Comparison of ENCODE assay signal across 19 cellular contexts in genomic region chr1:109238382-109238781, GRCh38. TPM values are rescaled to one million over a fixed set of nuclear protein-coding genes. Genes with fewer than 3 reads are reported as not detected.
DNase-seq lines count a peak whose midpoint lies in the region; ATAC-seq, FAIRE-seq and TF ChIP-seq lines count a peak whose summit lies in the region.
"Had no signal": no experiment of that assay in that cellular context is flagged by ENCODE, and none has a peak within 500 bp of the region (broad histone marks: within the 10 kb centered on the region; RNA-seq: fewer than 3 reads in every experiment).

No MANE protein-coding gene starts in this region.

- ATAC-seq in K562 = no peak
- ATAC-seq: Panc1, SK-N-SH treated with all-trans-retinoic acid at 6 μM for 48 hours had no signal

- H3K27ac ChIP-seq in HEK293 (ENCODE audit: extremely low read depth, low read depth, low read length) (no peak overlapping the region), K562 (ENCODE audit: extremely low read depth, low read depth, low read length) (no peak overlapping the region), stomach (no peak overlapping the region)

- TF ChIP-seq CTCF in HEK293 (tag by site-specific recombination; IDR thresholded peaks at IDR 0.05) (no peak), K562 (IDR thresholded peaks at IDR 0.05 in 2 of 3, conservative IDR thresholded peaks at IDR 0.05 in 1 of 3; ENCODE audit: insufficient read depth in 2 of 3, low read depth in 1 of 3, low read length in 3 of 3) (no peak), nephron (IDR thresholded peaks at IDR 0.05; ENCODE audit: unreplicated experiment in 3 of 3) (no peak), stomach (IDR thresholded peaks at IDR 0.05) (no peak)

- BruUV-seq in K562 (replicated peaks; lab: Mats Ljungman, UMichigan) = no TSS peak

- no peak for DNase-seq in K562 (ENCODE audit: extremely low read depth in 1 of 4, low spot score in 3 of 4)
- DNase-seq in stomach = no peak
- DNase-seq in hippocampal formation (lab: John Stamatoyannopoulos, UW) = no peak
- no peak for DNase-seq in NCI-H524 (lab: John Stamatoyannopoulos, UW)
- DNase-seq: Calu3, DMS53, IMR-90, NCI-H1105 treated with DMSO at 0.1 percent for 48 hours, NCI-H187 treated with DMSO at 0.1 percent for 48 hours, NCI-H2171, NCI-H510A, SHP77 had no signal

- H3K27me3 Mint-ChIP-seq in IgD-negative memory B cell = peaks cover 10% of the 10 kb centered on the region
- peaks cover 7% of the 10 kb centered on the region for H3K27me3 Mint-ChIP-seq in nephron (ENCODE audit: low read depth)

- H3K9me3 ChIP-seq in HEK293 (ENCODE audit: control insufficient read depth, insufficient read depth, low read depth, low read length) (no peaks in the 10 kb centered on the region), K562 (replicated peaks; ENCODE audit: control insufficient read depth, insufficient read depth, low read depth, low read length) (no peaks in the 10 kb centered on the region), stomach (no peaks in the 10 kb centered on the region)

- no peak for FAIRE-seq in K562 (lab: Jason Lieb, UNC)
- FAIRE-seq: GM19239, H54 had no signal

- H3K9ac ChIP-seq in K562 (ENCODE audit: insufficient read depth in 1 of 2, low read depth in 2 of 2, low read length in 2 of 2) = no peak overlapping the region

- TF ChIP-seq RAD21 in K562 (CRISPR knock-in tag; conservative IDR thresholded peaks at IDR 0.05 in 1 of 2, IDR thresholded peaks at IDR 0.05 in 1 of 2) = no peak

- POLR2A ChIA-PET in HEK293 (lab: Yijun Ruan, JAX) = interaction anchor here (3.3 kb wide), 1 partner anchor 160 kb away, joined by 15 read pairs; the partner anchor contains the start of gene SORT1
- POLR2A ChIA-PET in K562 (lab: Yijun Ruan, JAX) = interaction anchor here (0.6 to 4.9 kb wide), 11 partner anchors 9 to 166 kb away, joined by 3 to 53 read pairs (median 7); partner anchors contain the start of genes CELSR2 and SARS1

- H3K4me3 ChIP-seq in HEK293 (ENCODE audit: low read depth, low read length) (no peak overlapping the region), K562 (no peak overlapping the region), stomach (no peak overlapping the region)

- H3K4me2 ChIP-seq in K562 (ENCODE audit: insufficient read depth, low read length) = no peak overlapping the region

- H3K4me3 Mint-ChIP-seq in IgD-negative memory B cell (no peak overlapping the region), nephron (no peak overlapping the region)

- TF ChIP-seq EP300 in K562 (IDR thresholded peaks at IDR 0.05; ENCODE audit: low read length) (no peak), stomach (IDR thresholded peaks at IDR 0.05) (no peak)

- H3K36me3 ChIP-seq in HEK293 (ENCODE audit: control insufficient read depth in 2 of 2, insufficient read depth in 1 of 2, low read length in 2 of 2) (peaks cover 13 to 62% of the 10 kb centered on the region in 2 experiments; a peak in 2 of 3 replicates), K562 (ENCODE audit: control insufficient read depth, insufficient read depth, low read length) (peaks cover 53% of the 10 kb centered on the region), stomach (peaks cover 53 to 63% (median 61%) of the 10 kb centered on the region in 4 donors)

- 82% methylated on average over 2 of the region's 2 CpGs for WGBS in K562 (ENCODE audit: insufficient coverage, low coverage, missing lambda C conversion rate)
- 80 to 100% (median 89%) methylated on average over 2 of the region's 2 CpGs for WGBS in stomach, 5 donors

- H3K9me3 Mint-ChIP-seq in IgD-negative memory B cell (no peaks in the 10 kb centered on the region), nephron (no peaks in the 10 kb centered on the region)

- CTCF ChIA-PET in HEK293 (lab: Yijun Ruan, JAX) = interaction anchor here (0.6 to 2.9 kb wide), 9 partner anchors 7 to 294 kb away, joined by 3 to 30 read pairs (median 9); partner anchors contain the start of gene SORT1
- CTCF ChIA-PET in K562 (lab: Yijun Ruan, JAX; ENCODE audit: low intra/inter-chr PET ratio) = no interaction called here

- no peaks in the 10 kb centered on the region for H3K27me3 ChIP-seq in K562 (ENCODE audit: control insufficient read depth in 2 of 2, insufficient read depth in 2 of 2, low read length in 2 of 2)
- H3K27me3 ChIP-seq in stomach = peaks cover 0 to 10% (median 0%) of the 10 kb centered on the region in 3 donors

- TF ChIP-seq POLR2A in K562 (conservative IDR thresholded peaks at IDR 0.05) = no peak
- no peak for TF ChIP-seq POLR2A in stomach (IDR thresholded peaks at IDR 0.05)

- intact Hi-C loops in K562 (cut with micrococcal nuclease) = loop anchor here (2.0 kb wide), 1 partner anchor 38 kb away; no protein-coding TSS in a partner anchor
- intact Hi-C loops in stomach (cut with DNase I; ENCODE audit: low total_unique reads) = no loop called here

- peaks cover 11% of the 10 kb centered on the region for H4K20me1 ChIP-seq in K562 (replicated peaks; ENCODE audit: control insufficient read depth, insufficient read depth, low read length)

- no peaks in the 10 kb centered on the region for H3K79me2 ChIP-seq in K562 (ENCODE audit: control insufficient read depth, insufficient read depth, low read length)

- H3K4me1 ChIP-seq in HEK293 (ENCODE audit: control insufficient read depth, insufficient read depth, low read length) (no peaks in the 10 kb centered on the region), K562 (replicated peaks in 1 of 2; ENCODE audit: control insufficient read depth in 2 of 2, insufficient read depth in 2 of 2, low read length in 2 of 2) (peaks cover 15 to 28% of the 10 kb centered on the region in 2 experiments; a peak in 4 of 5 replicates), stomach (peaks cover 22 to 36% (median 33%) of the 10 kb centered on the region in 4 donors)

- H3K36me3 Mint-ChIP-seq in IgD-negative memory B cell (peaks cover 4% of the 10 kb centered on the region), nephron (ENCODE audit: low read depth) (peaks cover 43% of the 10 kb centered on the region)

- H3K4me1 Mint-ChIP-seq in IgD-negative memory B cell (peaks cover 0 to 9% (median 6%) of the 10 kb centered on the region in 3 donors), nephron (peaks cover 26% of the 10 kb centered on the region)

- peak overlapping the region in 2 of 3 donors; percentile 4 to 31 for H3K27ac Mint-ChIP-seq in IgD-negative memory B cell
- H3K27ac Mint-ChIP-seq in nephron = peak overlapping the region in 2 of 3 experiments; percentile 24 to 47

- H2AFZ ChIP-seq in K562 (ENCODE audit: low read depth, low read length) = no peak overlapping the region

- no peaks in the 10 kb centered on the region for H3K9me1 ChIP-seq in K562 (ENCODE audit: control insufficient read depth, insufficient read depth, low read length)

- in situ Hi-C loops in K562 (cut with MboI) = no loop called here

RNA-seq across cellular contexts. Expression of gene CELSR2, which starts 11.0 kb away (rescaled TPM):
- polyA plus RNA-seq in IgD-negative memory B cell (0.15 TPM), K562 (2011; rRNA removed) (7.2 and 8.2 TPM in 2 replicates), K562 (2014; fragmentation: Illumina TruSeq; extraction: Trizol) (14.1 and 15.3 TPM in 2 replicates), K562 (2014; fragmentation: Nextera tagmentation; extraction: Ambion mirVana) (under 1 TPM; 0.31 to 0.86 TPM), K562 (2014; rRNA removed) (9.0 and 10.2 TPM in 2 replicates), stomach (1 to 10 TPM in 2 of 3 donors, under 1 TPM in 1; 0.76 to 8.7 (median 1.5) TPM)
- total RNA-seq in K562 (2011; cell fraction: chromatin; rRNA removed; ENCODE audit: low replicate concordance) = 44.8 and 129 TPM in 2 replicates
- total RNA-seq in K562 (2011; cell fraction: nucleolus; rRNA removed) = 69.9 and 80.7 TPM in 2 replicates
- total RNA-seq in K562 (2011; cell fraction: nucleoplasm; rRNA removed) = 57.7 and 69.2 TPM in 2 replicates
- total RNA-seq in K562 (2014; rRNA removed) (4.1 and 5.9 TPM in 2 replicates), K562 (2014; rRNA removed; fragmentation: Illumina TruSeq; extraction: Trizol) (2.7 and 3.0 TPM in 2 replicates), K562 (2015; rRNA removed; fragmentation: Illumina TruSeq; extraction: Trizol) (4.2 and 5.0 TPM in 2 replicates), K562 (2021) (19.1 and 21.9 TPM in 2 replicates), stomach (10 to 100 TPM in 1 of 5 donors, 1 to 10 TPM in 4; 3.5 to 18.7 (median 7.2) TPM)
- polyA plus RNA-seq in K562 (2011; cell fraction: cytosol; rRNA removed) = 8.3 and 12.6 TPM in 2 replicates
- polyA plus RNA-seq in K562 (2011; cell fraction: nucleus; rRNA removed) = 38.5 and 63.5 TPM in 2 replicates
- 15.6 and 17.8 TPM in 2 replicates for polyA plus RNA-seq in K562 (2012)
- 14.3 and 24.2 TPM in 2 replicates for polyA minus RNA-seq in K562 (2011; rRNA and poly(A)+ RNA removed)
- polyA minus RNA-seq in K562 (2011; cell fraction: cytosol; rRNA and poly(A)+ RNA removed) = 23.8 and 25.3 TPM in 2 replicates
- polyA minus RNA-seq in K562 (2011; cell fraction: nucleus; rRNA and poly(A)+ RNA removed) = 31.9 and 33.1 TPM in 2 replicates

RNA-seq across cellular contexts. Expression of gene SARS1, which starts 24.7 kb away (rescaled TPM):
- polyA plus RNA-seq in IgD-negative memory B cell (127 TPM), K562 (2011; rRNA removed) (221 and 230 TPM in 2 replicates), K562 (2014; fragmentation: Illumina TruSeq; extraction: Trizol) (293 and 317 TPM in 2 replicates), K562 (2014; fragmentation: Nextera tagmentation; extraction: Ambion mirVana) (100 to 1,000 TPM; 336 to 623 TPM), K562 (2014; rRNA removed) (235 and 240 TPM in 2 replicates), stomach (100 to 1,000 TPM in 2 of 3 donors, 10 to 100 TPM in 1; 95.6 to 232 (median 100) TPM)
- 340 and 395 TPM in 2 replicates for total RNA-seq in K562 (2011; cell fraction: chromatin; rRNA removed; ENCODE audit: low replicate concordance)
- total RNA-seq in K562 (2011; cell fraction: nucleolus; rRNA removed) = 195 and 209 TPM in 2 replicates
- total RNA-seq in K562 (2011; cell fraction: nucleoplasm; rRNA removed) = 265 and 293 TPM in 2 replicates
- total RNA-seq in K562 (2014; rRNA removed) (254 and 257 TPM in 2 replicates), K562 (2014; rRNA removed; fragmentation: Illumina TruSeq; extraction: Trizol) (273 and 284 TPM in 2 replicates), K562 (2015; rRNA removed; fragmentation: Illumina TruSeq; extraction: Trizol) (211 and 221 TPM in 2 replicates), K562 (2021) (232 and 246 TPM in 2 replicates), stomach (100 to 1,000 TPM in 4 of 5 donors, 10 to 100 TPM in 1; 80.8 to 127 (median 117) TPM)
- polyA plus RNA-seq in K562 (2011; cell fraction: cytosol; rRNA removed) = 149 and 217 TPM in 2 replicates
- polyA plus RNA-seq in K562 (2011; cell fraction: nucleus; rRNA removed) = 232 and 336 TPM in 2 replicates
- polyA plus RNA-seq in K562 (2012) = 195 and 518 TPM in 2 replicates
- 227 and 242 TPM in 2 replicates for polyA minus RNA-seq in K562 (2011; rRNA and poly(A)+ RNA removed)
- polyA minus RNA-seq in K562 (2011; cell fraction: cytosol; rRNA and poly(A)+ RNA removed) = 87.5 and 101 TPM in 2 replicates
- polyA minus RNA-seq in K562 (2011; cell fraction: nucleus; rRNA and poly(A)+ RNA removed) = 92.1 and 168 TPM in 2 replicates

RNA-seq across cellular contexts. Expression of gene PSRC1, which starts 44.6 kb away (rescaled TPM):
- not detected for polyA plus RNA-seq in IgD-negative memory B cell
- 69.7 and 109 TPM in 2 replicates for total RNA-seq in K562 (2011; cell fraction: chromatin; rRNA removed; ENCODE audit: low replicate concordance)
- 85.4 and 86.3 TPM in 2 replicates for total RNA-seq in K562 (2011; cell fraction: nucleolus; rRNA removed)
- total RNA-seq in K562 (2011; cell fraction: nucleoplasm; rRNA removed) = 66.2 and 83.3 TPM in 2 replicates
- total RNA-seq in K562 (2014; rRNA removed) = 52.2 and 64.0 TPM in 2 replicates
- 27.9 and 28.7 TPM in 2 replicates for total RNA-seq in K562 (2014; rRNA removed; fragmentation: Illumina TruSeq; extraction: Trizol)
- total RNA-seq in K562 (2015; rRNA removed; fragmentation: Illumina TruSeq; extraction: Trizol) = 34.7 and 37.0 TPM in 2 replicates
- total RNA-seq in K562 (2021) = 51.8 and 55.4 TPM in 2 replicates
- polyA plus RNA-seq in K562 (2011; rRNA removed) = 39.3 and 59.5 TPM in 2 replicates
- 40.2 and 44.2 TPM in 2 replicates for polyA plus RNA-seq in K562 (2011; cell fraction: cytosol; rRNA removed)
- 225 and 272 TPM in 2 replicates for polyA plus RNA-seq in K562 (2011; cell fraction: nucleus; rRNA removed)
- 43.7 and 45.1 TPM in 2 replicates for polyA plus RNA-seq in K562 (2012)
- 41.8 and 49.7 TPM in 2 replicates for polyA plus RNA-seq in K562 (2014; fragmentation: Illumina TruSeq; extraction: Trizol)
- 1 to 10 TPM; 6.5 to 7.9 TPM for polyA plus RNA-seq in K562 (2014; fragmentation: Nextera tagmentation; extraction: Ambion mirVana)
- 56.1 and 65.2 TPM in 2 replicates for polyA plus RNA-seq in K562 (2014; rRNA removed)
- polyA minus RNA-seq in K562 (2011; rRNA and poly(A)+ RNA removed) = 16.7 and 17.2 TPM in 2 replicates
- polyA minus RNA-seq in K562 (2011; cell fraction: cytosol; rRNA and poly(A)+ RNA removed) = 15.9 and 17.8 TPM in 2 replicates
- 23.6 and 43.5 TPM in 2 replicates for polyA minus RNA-seq in K562 (2011; cell fraction: nucleus; rRNA and poly(A)+ RNA removed)
- 10 to 100 TPM in 1 of 5 donors, 1 to 10 TPM in 1, under 1 TPM in 2, not detected in 1; 0.29 to 18.7 (median 1.7) TPM for total RNA-seq in stomach
- 10 to 100 TPM in 1 of 3 donors, 1 to 10 TPM in 2; 3.6 to 11.2 (median 4.1) TPM for polyA plus RNA-seq in stomach
